In genomic region chr4:188976644-188977115, GRCh38 we compare ENCODE assay signal across 9 cellular contexts.
A peak's percentile ranks its signal among the peaks of the same experiment; 100 is the strongest.
DNase-seq lines count a peak whose midpoint lies in the region; ATAC-seq, FAIRE-seq and TF ChIP-seq lines count a peak whose summit lies in the region.
"Had no signal": no experiment of that assay in that cellular context is flagged by ENCODE, and none has a peak within 500 bp of the region (broad histone marks: within the 10 kb centered on the region; RNA-seq: fewer than 3 reads in every experiment).

No MANE protein-coding gene starts in this region.

- H3K9me3 Mint-ChIP-seq in Calu3 (ENCODE audit: low read depth, unreplicated experiment) = no peaks in the 10 kb centered on the region

- CTCF ChIA-PET in A549 (lab: Yijun Ruan, JAX) = no interaction called here
- CTCF ChIA-PET in Calu3 (lab: Charles Lee) = no interaction called here

- H3K36me3 ChIP-seq in HUES64 (ENCODE audit: insufficient read depth, low read length) = no peaks in the 10 kb centered on the region

- no peaks in the 10 kb centered on the region for H3K4me1 Mint-ChIP-seq in Calu3 (ENCODE audit: low read depth, unreplicated experiment)

- TF ChIP-seq POLR2A in A549 (IDR thresholded peaks at IDR 0.05; ENCODE audit: low read length) = no peak

- H3K27me3 Mint-ChIP-seq in Calu3 (ENCODE audit: unreplicated experiment) = no peaks in the 10 kb centered on the region

- no peak for ATAC-seq in A549

- POLR2A ChIA-PET in A549 (lab: Yijun Ruan, JAX) = interaction anchor here (0.7 kb wide), 1 partner anchor 32 kb away, joined by 4 read pairs; no protein-coding TSS in a partner anchor

- no peaks in the 10 kb centered on the region for H3K36me3 Mint-ChIP-seq in Calu3 (ENCODE audit: insufficient read depth, unreplicated experiment)

- no peak for TF ChIP-seq EP300 in A549 (IDR thresholded peaks at IDR 0.05)

- FAIRE-seq in A549 (lab: Jason Lieb, UNC) (no peak), GM19239 (lab: Jason Lieb, UNC) (no peak)

- H3K4me3 Mint-ChIP-seq in Calu3 (ENCODE audit: low read depth, unreplicated experiment) = no peak overlapping the region

- TF ChIP-seq CTCF in A549 (IDR thresholded peaks at IDR 0.05) (no peak), Calu3 (IDR thresholded peaks at IDR 0.05; ENCODE audit: unreplicated experiment) (no peak)

- peaks cover 13% of the 10 kb centered on the region for H3K4me1 ChIP-seq in A549
- H3K4me1 ChIP-seq in HUES64 (ENCODE audit: insufficient read depth, low read length) = peaks cover 34% of the 10 kb centered on the region

- H3K27ac ChIP-seq in A549 (peak overlapping the region; percentile 73 to 85), HUES64 (ENCODE audit: low read depth, low read length) (peak overlapping the region; percentile 95)

- H3K4me3 ChIP-seq in A549 (no peak overlapping the region), HUES64 (ENCODE audit: low read length) (peak overlapping the region; percentile 9; the same call in 1 of the 2 replicates)

- no peak for TF ChIP-seq RAD21 in A549 (conservative IDR thresholded peaks at IDR 0.05 in 1 of 2, IDR thresholded peaks at IDR 0.05 in 1 of 2)

- H3K9me3 ChIP-seq in A549 = no peaks in the 10 kb centered on the region
- 0 out of 2 replicates have a peak, but pooled peaks cover 2% of the 10 kb centered on the region for H3K9me3 ChIP-seq in HUES64 (ENCODE audit: insufficient read depth, low read depth, low read length)

- H3K27me3 ChIP-seq in HUES64 (ENCODE audit: insufficient read depth, low read length) = no peaks in the 10 kb centered on the region

- no peak overlapping the region for H3K27ac Mint-ChIP-seq in Calu3 (ENCODE audit: unreplicated experiment)

- 6% methylated on average over 2 of the region's 2 CpGs for WGBS in A549 (ENCODE audit: missing lambda C conversion rate)
- 0% methylated on average over 1 of the region's 2 CpGs for WGBS in HUES64

- peak overlapping the region; percentile 72 for H3K9ac ChIP-seq in HUES64 (ENCODE audit: low read depth, low read length)

- peak in 1 of 2 experiments; percentile 36 for DNase-seq in A549 (ENCODE audit: low read depth in 1 of 2, low spot score in 1 of 2)
- DNase-seq in SHP77 (lab: John Stamatoyannopoulos, UW) = peak; percentile 84 to 86
- DNase-seq in iPS DF 4.7 (ENCODE audit: extremely low read depth, low spot score) = peak; percentile 75
- DNase-seq in HuH-7.5 (ENCODE audit: low spot score) = no peak
- no peak for DNase-seq in NOMO-1 treated with dmso at 0.1 percent for 144 hours (lab: John Stamatoyannopoulos, UW; ENCODE audit: unreplicated experiment)
- no peak for DNase-seq in Calu3
- no peak for DNase-seq in GM19239 (ENCODE audit: insufficient read length, low spot score)
- DNase-seq: NCI-H2227 treated with DMSO at 0.1 percent for 48 hours had no signal

- peak overlapping the region; percentile 64 for H3K4me2 ChIP-seq in A549

- BruUV-seq in Calu3 (replicated peaks; lab: Mats Ljungman, UMichigan) = no TSS peak

- intact Hi-C loops in Calu3 (cut with micrococcal nuclease; ENCODE audit: unreplicated experiment) = loop anchor here (10.0 kb wide), 2 partner anchors 148 to 228 kb away; no protein-coding TSS in a partner anchor

TF ChIP-seq in A549, 52 proteins besides CTCF, POLR2A, EP300 and RAD21:
- no peak for TF ChIP-seq KDM5A (IDR thresholded peaks at IDR 0.05)
- peak; percentile 64; the same call in 1 of the 2 replicates for TF ChIP-seq NFE2L2 (conservative IDR thresholded peaks at IDR 0.05; ENCODE audit: low read length)
- TF ChIP-seq MAFK (IDR thresholded peaks at IDR 0.05; ENCODE audit: partially characterized antibody) = peak; percentile 90
- no peak for TF ChIP-seq MAX (IDR thresholded peaks at IDR 0.05)
- TF ChIP-seq ESRRA (IDR thresholded peaks at IDR 0.05; ENCODE audit: borderline replicate concordance, low read length) = no peak
- no peak for TF ChIP-seq SREBF2 (IDR thresholded peaks at IDR 0.05)

Comparison
In these comparisons a context has a peak if more than half of its experiments do, and no peak if none do; other contexts are left out.
1. DNase-seq: peak in SHP77 (2 of 2) and iPS DF 4.7 (single experiment); none in HuH-7.5 (single experiment), NOMO-1 treated with dmso at 0.1 percent for 144 hours (single experiment), Calu3 (single experiment) and GM19239 (single experiment).